10 cellular contexts compared by ENCODE assay signal in the genomic region with DNA sequence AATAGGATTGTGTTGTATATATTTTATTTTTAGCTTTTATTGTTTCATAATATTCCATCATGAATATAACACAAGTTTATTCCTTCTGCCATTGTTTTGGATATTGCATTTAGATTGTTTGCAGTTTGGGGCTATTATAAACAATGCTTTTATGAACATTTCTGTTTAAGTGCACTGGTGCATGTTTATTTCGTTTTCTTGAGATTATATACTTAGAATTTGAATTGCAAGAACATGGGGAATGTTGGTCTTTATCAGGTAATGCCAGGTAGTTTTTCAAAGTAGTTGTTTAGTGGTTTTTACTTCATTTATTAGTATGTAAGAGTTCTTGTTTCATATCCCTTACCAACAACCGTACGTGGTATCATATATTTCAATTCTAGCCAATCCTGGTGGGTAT. TPM values are rescaled to one million over a fixed set of nuclear protein-coding genes. Genes with fewer than 3 reads are reported as not detected.
DNase-seq lines count a peak whose midpoint lies in the region; ATAC-seq and TF ChIP-seq lines count a peak whose summit lies in the region.
"Had no signal": no experiment of that assay in that cellular context is flagged by ENCODE, and none has a peak within 500 bp of the region (broad histone marks: within the 10 kb centered on the region; RNA-seq: fewer than 3 reads in every experiment).

No MANE protein-coding gene starts in this region.

- no peak for DNase-seq in activated naive CD4-positive, alpha-beta T cell (lab: John Stamatoyannopoulos, UW)
- no peak for DNase-seq in activated CD4-positive, alpha-beta memory T cell treated with anti-CD3 and anti-CD28 coated beads, Interleukin-2, amount 10 ng/mL, durations not matched to agents 7 days and 5 days
- DNase-seq in immature natural killer cell: no peak
- no peak for DNase-seq in type B pancreatic cell (ENCODE audit: extremely low spot score, unreplicated experiment)
- DNase-seq in stimulated activated naive B cell treated with anti-CD40 and anti-IgM and Interleukin-4, amounts not matched to agents 10 μg/mL and 1 μg/mL and 100 μg/mL, for 72 hours: no peak
- no peak for DNase-seq in NCI-H2081 (lab: John Stamatoyannopoulos, UW)
- DNase-seq in NCI-H1694 treated with DMSO at 0.1 percent for 48 hours (lab: John Stamatoyannopoulos, UW): no peak
- DNase-seq: AML-193, erythroblast had no signal

- H3K4me1 Mint-ChIP-seq in activated naive CD4-positive, alpha-beta T cell treated with anti-CD3 and anti-CD28 coated beads, Interleukin-2, amount 50 U/mL, for 24 hours: peaks cover 73% of the 10 kb centered on the region
- H3K4me1 Mint-ChIP-seq in activated CD4-positive, alpha-beta memory T cell treated with anti-CD3 and anti-CD28 coated beads, Interleukin-2, amount 10 ng/mL, durations not matched to agents 7 days and 5 days: peaks cover 71% of the 10 kb centered on the region
- H3K4me1 Mint-ChIP-seq in immature natural killer cell (peaks cover 85 to 91% of the 10 kb centered on the region in 2 donors), type B pancreatic cell (ENCODE audit: unreplicated experiment) (peaks cover 47% of the 10 kb centered on the region)
- H3K4me1 Mint-ChIP-seq in stimulated activated naive B cell treated with anti-CD40 and anti-IgM and Interleukin-4, amounts not matched to agents 10 μg/mL and 1 μg/mL and 100 μg/mL, for 72 hours: peaks cover 25 to 60% of the 10 kb centered on the region in 2 donors

- peak overlapping the region; percentile 77 for H3K4me3 Mint-ChIP-seq in activated naive CD4-positive, alpha-beta T cell treated with anti-CD3 and anti-CD28 coated beads, Interleukin-2, amount 50 U/mL, for 24 hours
- peak overlapping the region; percentile 22 for H3K4me3 Mint-ChIP-seq in activated CD4-positive, alpha-beta memory T cell treated with anti-CD3 and anti-CD28 coated beads, Interleukin-2, amount 10 ng/mL, durations not matched to agents 7 days and 5 days
- peak overlapping the region; percentile 28 to 74 (median 56) for H3K4me3 Mint-ChIP-seq in immature natural killer cell
- peak overlapping the region; percentile 70 for H3K4me3 Mint-ChIP-seq in type B pancreatic cell
- H3K4me3 Mint-ChIP-seq in stimulated activated naive B cell treated with anti-CD40 and anti-IgM and Interleukin-4, amounts not matched to agents 10 μg/mL and 1 μg/mL and 100 μg/mL, for 72 hours: no peak overlapping the region

- H3K36me3 Mint-ChIP-seq in activated naive CD4-positive, alpha-beta T cell treated with anti-CD3 and anti-CD28 coated beads, Interleukin-2, amount 50 U/mL, for 24 hours: peaks cover 20% of the 10 kb centered on the region
- peaks cover 48% of the 10 kb centered on the region for H3K36me3 Mint-ChIP-seq in activated CD4-positive, alpha-beta memory T cell treated with anti-CD3 and anti-CD28 coated beads, Interleukin-2, amount 10 ng/mL, durations not matched to agents 7 days and 5 days (ENCODE audit: low read depth)
- peaks cover 0 to 13% (median 7%) of the 10 kb centered on the region in 3 donors for H3K36me3 Mint-ChIP-seq in immature natural killer cell
- H3K36me3 Mint-ChIP-seq in type B pancreatic cell: peaks cover 35% of the 10 kb centered on the region
- peaks cover 24 to 30% of the 10 kb centered on the region in 2 donors for H3K36me3 Mint-ChIP-seq in stimulated activated naive B cell treated with anti-CD40 and anti-IgM and Interleukin-4, amounts not matched to agents 10 μg/mL and 1 μg/mL and 100 μg/mL, for 72 hours

- CTCF ChIA-PET in activated CD4-positive, alpha-beta memory T cell treated with anti-CD3 and anti-CD28 coated beads, Interleukin-2, amount 10 ng/mL, durations not matched to agents 7 days and 5 days (lab: Charles Lee): no interaction called here

- no peak for TF ChIP-seq CTCF in type B pancreatic cell (conservative IDR thresholded peaks at IDR 0.05)

- H3K9me3 Mint-ChIP-seq in activated naive CD4-positive, alpha-beta T cell treated with anti-CD3 and anti-CD28 coated beads, Interleukin-2, amount 50 U/mL, for 24 hours: no peaks in the 10 kb centered on the region
- no peaks in the 10 kb centered on the region for H3K9me3 Mint-ChIP-seq in activated CD4-positive, alpha-beta memory T cell treated with anti-CD3 and anti-CD28 coated beads, Interleukin-2, amount 10 ng/mL, durations not matched to agents 7 days and 5 days
- H3K9me3 Mint-ChIP-seq in immature natural killer cell (no peaks in the 10 kb centered on the region), type B pancreatic cell (no peaks in the 10 kb centered on the region)
- no peaks in the 10 kb centered on the region for H3K9me3 Mint-ChIP-seq in stimulated activated naive B cell treated with anti-CD40 and anti-IgM and Interleukin-4, amounts not matched to agents 10 μg/mL and 1 μg/mL and 100 μg/mL, for 72 hours

- no peak overlapping the region for H3K27ac Mint-ChIP-seq in activated naive CD4-positive, alpha-beta T cell treated with anti-CD3 and anti-CD28 coated beads, Interleukin-2, amount 50 U/mL, for 24 hours
- H3K27ac Mint-ChIP-seq in activated CD4-positive, alpha-beta memory T cell treated with anti-CD3 and anti-CD28 coated beads, Interleukin-2, amount 10 ng/mL, durations not matched to agents 7 days and 5 days: no peak overlapping the region
- H3K27ac Mint-ChIP-seq in immature natural killer cell (peak overlapping the region; percentile 68 to 84 (median 76)), type B pancreatic cell (no peak overlapping the region)
- H3K27ac Mint-ChIP-seq in stimulated activated naive B cell treated with anti-CD40 and anti-IgM and Interleukin-4, amounts not matched to agents 10 μg/mL and 1 μg/mL and 100 μg/mL, for 72 hours: no peak overlapping the region

- no peaks in the 10 kb centered on the region for H3K27me3 Mint-ChIP-seq in activated naive CD4-positive, alpha-beta T cell treated with anti-CD3 and anti-CD28 coated beads, Interleukin-2, amount 50 U/mL, for 24 hours
- H3K27me3 Mint-ChIP-seq in activated CD4-positive, alpha-beta memory T cell treated with anti-CD3 and anti-CD28 coated beads, Interleukin-2, amount 10 ng/mL, durations not matched to agents 7 days and 5 days: no peaks in the 10 kb centered on the region
- peaks cover 10 to 19% (median 14%) of the 10 kb centered on the region in 3 donors for H3K27me3 Mint-ChIP-seq in immature natural killer cell (ENCODE audit: low read depth in 3 of 3)
- peaks cover 4% of the 10 kb centered on the region for H3K27me3 Mint-ChIP-seq in type B pancreatic cell
- no peaks in the 10 kb centered on the region for H3K27me3 Mint-ChIP-seq in stimulated activated naive B cell treated with anti-CD40 and anti-IgM and Interleukin-4, amounts not matched to agents 10 μg/mL and 1 μg/mL and 100 μg/mL, for 72 hours

- ATAC-seq in stimulated activated naive B cell treated with anti-CD40 and anti-IgM and Interleukin-4, amounts not matched to agents 10 μg/mL and 1 μg/mL and 100 μg/mL, for 72 hours (replicated peaks): no peak

- POLR2A ChIA-PET in activated CD4-positive, alpha-beta memory T cell treated with anti-CD3 and anti-CD28 coated beads, Interleukin-2, amount 10 ng/mL, durations not matched to agents 7 days and 5 days (lab: Charles Lee): interaction anchor here (2.0 to 2.7 kb wide), 2 partner anchors 18 to 49 kb away, joined by 5 to 8 read pairs; no protein-coding TSS in a partner anchor

RNA-seq across cellular contexts. Expression of a gene that starts 4.3 kb away (rescaled TPM):
- 100 to 1,000 TPM; 120 to 129 TPM for total RNA-seq in activated CD4-positive, alpha-beta memory T cell treated with anti-CD3 and anti-CD28 coated beads, Interleukin-2, amount 10 ng/mL, durations not matched to agents 7 days and 5 days
- polyA plus RNA-seq in immature natural killer cell: 100 to 1,000 TPM; 120 to 175 (median 157) TPM
- total RNA-seq in type B pancreatic cell (ENCODE audit: low replicate concordance): 112 and 123 TPM in 2 replicates

Comparison
In these comparisons a context has a peak if more than half of its experiments do, and no peak if none do; other contexts are left out.
1. H3K27ac Mint-ChIP-seq: peak in immature natural killer cell (6 of 6); none in activated naive CD4-positive, alpha-beta T cell treated with anti-CD3 and anti-CD28 coated beads, Interleukin-2, amount 50 U/mL, for 24 hours (single experiment), activated CD4-positive, alpha-beta memory T cell treated with anti-CD3 and anti-CD28 coated beads, Interleukin-2, amount 10 ng/mL, durations not matched to agents 7 days and 5 days (single experiment), type B pancreatic cell (single experiment) and stimulated activated naive B cell treated with anti-CD40 and anti-IgM and Interleukin-4, amounts not matched to agents 10 μg/mL and 1 μg/mL and 100 μg/mL, for 72 hours (single experiment).
2. H3K4me3 Mint-ChIP-seq: peak in activated naive CD4-positive, alpha-beta T cell treated with anti-CD3 and anti-CD28 coated beads, Interleukin-2, amount 50 U/mL, for 24 hours (single experiment), activated CD4-positive, alpha-beta memory T cell treated with anti-CD3 and anti-CD28 coated beads, Interleukin-2, amount 10 ng/mL, durations not matched to agents 7 days and 5 days (single experiment), immature natural killer cell (5 of 5) and type B pancreatic cell (single experiment); none in stimulated activated naive B cell treated with anti-CD40 and anti-IgM and Interleukin-4, amounts not matched to agents 10 μg/mL and 1 μg/mL and 100 μg/mL, for 72 hours (0 of 2).